27 cellular contexts compared by ENCODE assay signal in the genomic region with DNA sequence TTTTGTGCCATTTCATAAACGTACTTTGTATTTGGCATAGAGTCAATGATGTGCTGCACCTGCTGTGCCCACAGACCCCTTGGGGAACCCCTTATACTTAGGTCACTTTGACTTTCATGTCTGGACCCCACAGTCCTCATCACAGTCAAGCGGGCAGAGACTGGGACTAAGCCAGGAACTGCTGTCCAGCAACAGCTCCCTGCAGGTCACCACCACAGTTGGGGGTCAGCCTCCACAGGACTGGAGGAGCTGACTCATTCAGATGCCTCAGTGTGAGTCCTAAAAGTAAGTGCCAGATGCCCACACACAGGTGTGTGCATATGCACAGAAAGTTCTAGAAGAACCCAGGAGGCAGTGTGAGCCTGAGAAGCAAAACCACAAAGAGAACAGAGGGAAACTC.
"Had no signal": no experiment of that assay in that cellular context is flagged by ENCODE, and none has a peak within 500 bp of the region (broad histone marks: within the 10 kb centered on the region; RNA-seq: fewer than 3 reads in every experiment).

No MANE protein-coding gene starts in this region.

- DNase-seq: activated CD4-positive, alpha-beta memory T cell treated with anti-CD3 and anti-CD28 coated beads, Interleukin-2, amount 10 ng/mL, durations not matched to agents 7 days and 5 days; activated CD4-positive, alpha-beta T cell treated with anti-CD3 and anti-CD28 coated beads for 1 hour; activated CD4-positive, alpha-beta T cell treated with anti-CD3 and anti-CD28 coated beads for 4 hours; activated CD4-positive, alpha-beta T cell treated with anti-CD3 and anti-CD28 coated beads, Interleukin-2, amount 10 ng/mL, durations not matched to agents 7 days and 5 days; activated CD4-positive, alpha-beta T cell treated with anti-CD3 and anti-CD28 coated beads, Interleukin-2, amount 50 U/mL, for 4 hours; activated CD8-positive, alpha-beta memory T cell treated with anti-CD3 and anti-CD28 coated beads, Interleukin-2, amount 50 U/mL, for 48 hours; activated gamma-delta T cell; activated naive CD4-positive, alpha-beta T cell; activated naive CD4-positive, alpha-beta T cell treated with anti-CD3 and anti-CD28 coated beads, Interleukin-2, amount 10 ng/mL, durations not matched to agents 7 days and 5 days; activated naive CD8-positive, alpha-beta T cell treated with anti-CD3 and anti-CD28 coated beads, Interleukin-2, amount 10 ng/mL, durations not matched to agents 7 days and 5 days; activated T-cell treated with anti-CD3 and anti-CD28 coated beads for 4 hours; activated T-cell treated with anti-CD3 and anti-CD28 coated beads, Interleukin-2, amount 50 U/mL, for 24 hours; activated T-cell treated with anti-CD3 and anti-CD28 coated beads, Interleukin-2, amount 50 U/mL, for 72 hours; brain microvascular endothelial cell; caudate nucleus; cortex of kidney; dermis blood vessel endothelial cell; effector CD4-positive, alpha-beta T cell; effector memory CD8-positive, alpha-beta T cell; erythroblast; foreskin melanocyte; T-helper 2 cell had no signal

- H3K9me3 ChIP-seq: esophagus muscularis mucosa, gastroesophageal sphincter had no signal

- H3K27ac ChIP-seq: brain microvascular endothelial cell, esophagus muscularis mucosa, gastroesophageal sphincter, heart right ventricle had no signal

- H3K4me3 ChIP-seq: esophagus muscularis mucosa, gastroesophageal sphincter, heart right ventricle had no signal

- H3K4me1 ChIP-seq: esophagus muscularis mucosa, gastroesophageal sphincter, heart right ventricle had no signal

- H3K27me3 ChIP-seq: brain microvascular endothelial cell, esophagus muscularis mucosa, gastroesophageal sphincter, heart right ventricle had no signal

- ATAC-seq: activated naive CD4-positive, alpha-beta T cell treated with anti-CD3 and anti-CD28 coated beads, Interleukin-2, amount 50 U/mL, for 72 hours; activated T-cell treated with anti-CD3 and anti-CD28 coated beads, Interleukin-2, amount 50 U/mL, for 72 hours; effector memory CD8-positive, alpha-beta T cell; gastroesophageal sphincter; WTC11 had no signal

- H3K36me3 ChIP-seq: brain microvascular endothelial cell, esophagus muscularis mucosa, gastroesophageal sphincter, heart right ventricle had no signal
